1 cellular context compared by ENCODE assay signal in the genomic region with DNA sequence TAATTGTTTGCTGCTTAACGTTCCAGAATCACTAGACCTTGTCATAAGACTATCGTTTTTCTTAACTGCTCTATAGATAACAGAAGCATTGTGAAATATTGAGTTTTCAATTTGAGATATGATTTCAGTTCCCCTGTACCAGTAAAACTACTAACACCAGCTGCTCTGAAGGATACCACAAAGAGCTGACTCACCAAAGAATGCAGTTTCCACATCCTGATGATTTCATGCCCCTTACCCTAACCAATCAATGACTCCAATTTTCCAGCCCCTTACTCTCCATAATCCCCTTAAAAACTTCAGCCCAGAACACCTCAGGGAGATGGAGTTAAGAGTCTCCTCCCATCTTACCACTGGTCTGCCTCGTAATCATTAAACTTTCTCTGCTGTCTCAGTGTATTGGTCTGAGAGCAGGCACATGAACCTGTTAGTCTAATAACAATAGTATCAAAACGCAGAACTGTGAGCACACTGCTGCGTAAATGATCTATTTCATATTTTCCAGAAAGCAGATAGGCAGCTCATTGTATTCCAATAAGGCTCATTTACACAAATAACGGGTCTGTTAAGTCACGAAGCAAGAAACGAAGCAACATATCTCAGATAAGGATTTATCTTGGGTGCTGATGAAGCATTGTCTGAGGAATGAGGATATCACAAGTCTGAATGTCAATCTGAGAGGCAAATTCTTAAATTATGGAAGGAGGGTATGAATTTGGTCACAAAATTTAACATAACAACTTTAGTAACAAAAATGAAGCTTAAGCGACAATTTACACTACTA.
TF ChIP-seq lines count a peak whose summit lies in the region.

No MANE protein-coding gene starts in this region.

TF ChIP-seq in IMR-90, 13 proteins besides CTCF, POLR2A, EP300 and RAD21:
- TF ChIP-seq MAFK (IDR thresholded peaks at IDR 0.05; ENCODE audit: low read depth, low read length) (peak; percentile 51), RFX5 (IDR thresholded peaks at IDR 0.05; ENCODE audit: low read depth, low read length) (no peak), NFE2L2 (IDR thresholded peaks at IDR 0.05; ENCODE audit: low read depth, low read length) (0 out of 2 replicates have a peak, but pooled peaks have one; percentile 12), CEBPB (IDR thresholded peaks at IDR 0.05; ENCODE audit: low read depth, low read length) (peak; percentile 83)
